In the genomic region with DNA sequence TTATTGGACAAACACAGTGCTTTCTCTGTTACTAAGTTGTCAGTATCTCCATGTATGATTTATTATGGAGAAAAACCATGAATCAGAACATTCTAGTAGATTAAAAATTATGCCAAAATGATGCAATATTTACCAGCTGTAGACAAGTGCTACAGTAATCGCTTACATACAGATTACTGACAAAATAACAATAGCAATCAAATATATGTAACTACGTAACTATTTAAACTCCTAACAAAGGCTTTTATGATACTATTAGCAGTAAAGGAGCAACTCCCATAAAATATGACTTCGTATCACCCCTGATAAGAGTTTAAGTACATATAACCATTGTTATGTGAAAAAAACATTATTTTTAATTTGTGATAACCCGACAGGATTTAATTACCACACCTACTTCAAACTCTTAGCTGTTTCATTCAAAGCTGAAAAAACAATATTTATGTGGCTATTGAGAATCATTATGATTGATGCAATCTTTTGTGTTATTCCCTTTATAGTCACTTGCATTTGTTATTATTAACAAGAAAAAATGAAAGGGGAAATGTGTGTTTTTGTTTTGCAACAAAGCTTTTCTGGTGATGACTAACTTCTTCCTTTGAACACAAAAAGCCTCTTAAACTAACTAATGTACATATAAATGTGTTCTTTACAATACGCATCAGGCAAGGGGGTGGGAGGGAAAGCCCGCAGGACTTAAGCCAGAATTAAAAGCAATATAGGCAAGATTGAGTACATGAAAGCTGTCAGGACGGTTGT, we compare ENCODE assay signal across 13 cellular contexts.
DNase-seq lines count a peak whose midpoint lies in the region; FAIRE-seq and TF ChIP-seq lines count a peak whose summit lies in the region.
"Had no signal": no experiment of that assay in that cellular context is flagged by ENCODE, and none has a peak within 500 bp of the region (broad histone marks: within the 10 kb centered on the region; RNA-seq: fewer than 3 reads in every experiment).

No MANE protein-coding gene starts in this region.

- in situ Hi-C loops in GM23248 (cut with MboI) = loop anchor here (25.0 kb wide), 1 partner anchor 492 kb away; no protein-coding TSS in a partner anchor

- no peak overlapping the region for H2AFZ ChIP-seq in GM23248

- H3K27ac ChIP-seq in GM23248 = no peak overlapping the region
- H3K27ac ChIP-seq in right atrium auricular region = no peak overlapping the region

- H3K9me3 ChIP-seq in GM23248 (ENCODE audit: low read depth) (no peaks in the 10 kb centered on the region), right atrium auricular region (no peaks in the 10 kb centered on the region)

- H3K4me2 ChIP-seq in GM23248 (ENCODE audit: unreplicated experiment) = no peak overlapping the region

- TF ChIP-seq CTCF in bronchial epithelial cell (IDR thresholded peaks at IDR 0.05; ENCODE audit: insufficient read depth, low read length, severe bottlenecking) (no peak), right atrium auricular region (IDR thresholded peaks at IDR 0.05) (no peak)

- no peaks in the 10 kb centered on the region for H3F3A ChIP-seq in GM23248 (ENCODE audit: insufficient read depth)

- no peak for FAIRE-seq in bronchial epithelial cell (lab: Jason Lieb, UNC)

- H3K4me3 ChIP-seq in GM23248 (no peak overlapping the region), bronchial epithelial cell (ENCODE audit: low read depth, low read length) (no peak overlapping the region), right atrium auricular region (no peak overlapping the region)

- no peaks in the 10 kb centered on the region for H3K27me3 ChIP-seq in GM23248 (replicated peaks; ENCODE audit: insufficient read depth)
- H3K27me3 ChIP-seq in bronchial epithelial cell (ENCODE audit: control insufficient read depth, insufficient read depth, low read length) = no peaks in the 10 kb centered on the region
- no peaks in the 10 kb centered on the region for H3K27me3 ChIP-seq in right atrium auricular region

- H3K79me2 ChIP-seq in GM23248 (ENCODE audit: insufficient read depth) = no peaks in the 10 kb centered on the region

- H3K36me3 ChIP-seq in GM23248 (ENCODE audit: low read depth) = no peaks in the 10 kb centered on the region
- H3K36me3 ChIP-seq in bronchial epithelial cell (ENCODE audit: control insufficient read depth, insufficient read depth, low read length) = no peaks in the 10 kb centered on the region
- H3K36me3 ChIP-seq in right atrium auricular region = no peaks in the 10 kb centered on the region

- WGBS in GM23248 (ENCODE audit: low coverage in 1 of 2, low lambda C conversion rate in 2 of 2, missing lambda C conversion rate in 2 of 2), 2 experiments = 71 to 77% methylated on average over 7 of the region's 7 CpGs

- peak; percentile 28 for DNase-seq in GM23248
- DNase-seq in NCI-H2081 treated with DMSO at 0.1 percent for 48 hours (lab: John Stamatoyannopoulos, UW) = peak; percentile 46
- peak; percentile 65 for DNase-seq in bronchial epithelial cell (ENCODE audit: low read depth)
- peak; percentile 79 to 82 for DNase-seq in lung microvascular endothelial cell (ENCODE audit: low read depth in 2 of 2)
- DNase-seq in OCI-M2 (lab: John Stamatoyannopoulos, UW; ENCODE audit: unreplicated experiment) = no peak
- no peak for DNase-seq in right atrium auricular region (ENCODE audit: low spot score)
- no peak for DNase-seq in A172 (ENCODE audit: low spot score)
- DNase-seq in DMS79 (lab: John Stamatoyannopoulos, UW) = no peak
- DNase-seq: activated T-cell treated with anti-CD3 and anti-CD28 coated beads, Interleukin-2, amount 50 U/mL, for 24 hours; cerebellar nuclear complex; head of caudate nucleus; NCI-H1694; retina had no signal

- H3K9me2 ChIP-seq in GM23248 (ENCODE audit: insufficient read depth) = no peaks in the 10 kb centered on the region

- no peak overlapping the region; the same call in 1 of the 2 replicates for H3K9ac ChIP-seq in GM23248

- H4K20me1 ChIP-seq in GM23248 (ENCODE audit: insufficient read depth) = no peaks in the 10 kb centered on the region

- H3K4me1 ChIP-seq in GM23248 (ENCODE audit: insufficient read depth) (peaks cover 9% of the 10 kb centered on the region; the same call in 1 of the 2 replicates), right atrium auricular region (peaks cover 0 to 4% of the 10 kb centered on the region in 2 donors)

Comparison
In these comparisons a context has a peak if more than half of its experiments do, and no peak if none do; other contexts are left out.
1. DNase-seq: peak in GM23248 (single experiment), NCI-H2081 treated with DMSO at 0.1 percent for 48 hours (single experiment), bronchial epithelial cell (single experiment) and lung microvascular endothelial cell (2 of 2); none in OCI-M2 (single experiment), right atrium auricular region (single experiment), A172 (single experiment) and DMS79 (single experiment).